In genomic region chr15:89358435-89358754, GRCh38 we compare ENCODE assay signal across 8 cellular contexts. TPM values are rescaled to one million over a fixed set of nuclear protein-coding genes. Genes with fewer than 3 reads are reported as not detected.
DNase-seq lines count a peak whose midpoint lies in the region; ATAC-seq, FAIRE-seq and TF ChIP-seq lines count a peak whose summit lies in the region.

No MANE protein-coding gene starts in this region.

- H3K4me3 Mint-ChIP-seq in stimulated activated effector memory CD8-positive, alpha-beta T cell treated with anti-CD3 and anti-CD28 coated beads, Interleukin-12 subunit alpha, Interleukin-12 subunit beta, amount 100 ng/mL, for 72 hours: peak overlapping the region; percentile 70

- no peak overlapping the region for H3K27ac ChIP-seq in endothelial cell of umbilical vein (ENCODE audit: insufficient read depth, low read depth, low read length)

- TF ChIP-seq CTCF in endothelial cell of umbilical vein (IDR thresholded peaks at IDR 0.05; ENCODE audit: extremely low read depth in 1 of 2, insufficient read depth in 1 of 2, low read depth in 1 of 2, low read length in 2 of 2): no peak

- no peaks in the 10 kb centered on the region for H3K9me3 Mint-ChIP-seq in stimulated activated effector memory CD8-positive, alpha-beta T cell treated with anti-CD3 and anti-CD28 coated beads, Interleukin-12 subunit alpha, Interleukin-12 subunit beta, amount 100 ng/mL, for 72 hours

- no peaks in the 10 kb centered on the region for H3K36me3 ChIP-seq in NT2/D1 (ENCODE audit: insufficient read depth, insufficient read length, low read length)
- no peaks in the 10 kb centered on the region for H3K36me3 ChIP-seq in endothelial cell of umbilical vein (ENCODE audit: control insufficient read depth in 2 of 2, extremely low read depth in 1 of 2, insufficient read depth in 2 of 2, low read length in 2 of 2)

- H3K9ac ChIP-seq in NT2/D1 (ENCODE audit: insufficient read length, low read depth): no peak overlapping the region
- H3K9ac ChIP-seq in endothelial cell of umbilical vein (replicated peaks; ENCODE audit: extremely low read depth, insufficient read depth, low read length): no peak overlapping the region

- no peak for DNase-seq in NT2/D1 (ENCODE audit: low read depth, low spot score)
- no peak for DNase-seq in endothelial cell of umbilical vein (ENCODE audit: low read depth, low spot score)
- DNase-seq in stimulated activated effector memory CD8-positive, alpha-beta T cell treated with anti-CD3 and anti-CD28 coated beads, Interleukin-12 subunit alpha, Interleukin-12 subunit beta, amount 100 ng/mL, for 72 hours (ENCODE audit: low spot score in 2 of 2): no peak
- no peak for DNase-seq in RCC 7860 (ENCODE audit: low spot score)
- no peak for DNase-seq in cerebellum (ENCODE audit: low spot score)
- DNase-seq in AG08396 (ENCODE audit: low spot score): no peak

- BruUV-seq in endothelial cell of umbilical vein (replicated peaks; lab: Mats Ljungman, UMichigan): no TSS peak

- H3K4me1 ChIP-seq in NT2/D1 (ENCODE audit: insufficient read depth, insufficient read length): peaks cover 20% of the 10 kb centered on the region
- H3K4me1 ChIP-seq in endothelial cell of umbilical vein (ENCODE audit: control insufficient read depth, extremely low read depth, insufficient read depth, low read length): no peaks in the 10 kb centered on the region

- no peak overlapping the region for H3K4me2 ChIP-seq in endothelial cell of umbilical vein (ENCODE audit: insufficient read depth, low read length)

- H3K27me3 ChIP-seq in NT2/D1 (ENCODE audit: insufficient read depth, insufficient read length) (peaks cover 90% of the 10 kb centered on the region), endothelial cell of umbilical vein (ENCODE audit: control insufficient read depth in 2 of 2, insufficient read depth in 2 of 2, low read length in 2 of 2) (peaks cover 50 to 62% of the 10 kb centered on the region in 2 experiments)

- no peak for FAIRE-seq in endothelial cell of umbilical vein (lab: Jason Lieb, UNC)
- FAIRE-seq in RCC 7860 (lab: Jason Lieb, UNC): no peak

- no peaks in the 10 kb centered on the region for H3K9me3 ChIP-seq in NT2/D1 (ENCODE audit: insufficient read depth, low read length)
- no peaks in the 10 kb centered on the region for H3K9me3 ChIP-seq in endothelial cell of umbilical vein (replicated peaks; ENCODE audit: control insufficient read depth, insufficient read depth, low read length)

- POLR2A ChIA-PET in endothelial cell of umbilical vein (lab: Charles Lee): no interaction called here

- H4K20me1 ChIP-seq in endothelial cell of umbilical vein (replicated peaks; ENCODE audit: control insufficient read depth, extremely low read depth, insufficient read depth, low read length): no peaks in the 10 kb centered on the region

- peak overlapping the region; percentile 45 for H3K27ac Mint-ChIP-seq in stimulated activated effector memory CD8-positive, alpha-beta T cell treated with anti-CD3 and anti-CD28 coated beads, Interleukin-12 subunit alpha, Interleukin-12 subunit beta, amount 100 ng/mL, for 72 hours

- no peaks in the 10 kb centered on the region for H3K36me3 Mint-ChIP-seq in stimulated activated effector memory CD8-positive, alpha-beta T cell treated with anti-CD3 and anti-CD28 coated beads, Interleukin-12 subunit alpha, Interleukin-12 subunit beta, amount 100 ng/mL, for 72 hours

- dilution Hi-C loops in endothelial cell of umbilical vein (cut with MboI; ENCODE audit: extremely low pct_ligation_motif_present, low sequenced_read_pairs): no loop called here

- intact Hi-C loops in endothelial cell of umbilical vein (cut with micrococcal nuclease): loop anchor here (1.0 to 5.0 kb wide), 5 partner anchors 24 to 199 kb away; partner anchors contain the start of gene POLG

- no peaks in the 10 kb centered on the region for H3K79me2 ChIP-seq in endothelial cell of umbilical vein (ENCODE audit: control insufficient read depth, insufficient read depth, low read length)

- ATAC-seq in GM21360 (IDR thresholded peaks at IDR 0.05; ENCODE audit: unreplicated experiment) (peak; percentile 13), HG03571 (IDR thresholded peaks at IDR 0.05; ENCODE audit: unreplicated experiment) (no peak)
- ATAC-seq in stimulated activated effector memory CD8-positive, alpha-beta T cell treated with anti-CD3 and anti-CD28 coated beads, Interleukin-12 subunit alpha, Interleukin-12 subunit beta, amount 100 ng/mL, for 72 hours: peak; percentile 1

- H3K4me1 Mint-ChIP-seq in stimulated activated effector memory CD8-positive, alpha-beta T cell treated with anti-CD3 and anti-CD28 coated beads, Interleukin-12 subunit alpha, Interleukin-12 subunit beta, amount 100 ng/mL, for 72 hours: peaks cover 27% of the 10 kb centered on the region

- no peak overlapping the region for H2AFZ ChIP-seq in endothelial cell of umbilical vein (ENCODE audit: low read depth, low read length)

- H3K9me1 ChIP-seq in endothelial cell of umbilical vein (replicated peaks; ENCODE audit: control insufficient read depth, extremely low read depth, insufficient read depth, low read length): no peaks in the 10 kb centered on the region

- CTCF ChIA-PET in endothelial cell of umbilical vein (lab: Charles Lee): interaction anchor here (0.6 to 8.0 kb wide), 52 partner anchors 10 to 320 kb away, joined by 3 to 262 read pairs (median 8); partner anchors contain the start of genes POLG, RHCG and TICRR

- H3K4me3 ChIP-seq in NT2/D1 (ENCODE audit: insufficient read length, low read depth) (peak overlapping the region; percentile 39), endothelial cell of umbilical vein (replicated peaks in 1 of 3; ENCODE audit: insufficient read depth in 1 of 3, low read depth in 1 of 3, low read length in 3 of 3) (no peak overlapping the region)

- no peak for TF ChIP-seq POLR2A in endothelial cell of umbilical vein (IDR thresholded peaks at IDR 0.05; ENCODE audit: low read depth, low read length)

TF ChIP-seq in endothelial cell of umbilical vein, 7 proteins besides CTCF, POLR2A, EP300 and RAD21:
- TF ChIP-seq EZH2 (IDR thresholded peaks at IDR 0.05; ENCODE audit: borderline replicate concordance, low read depth, low read length, severe bottlenecking) (peak; percentile 46), GATA2 (IDR thresholded peaks at IDR 0.05; ENCODE audit: insufficient read depth, insufficient read length, low read depth, low read length) (no peak)
TF ChIP-seq in endothelial cell of umbilical vein: peak in this region for 1.

RNA-seq across cellular contexts. Expression of gene POLG, which starts 23.8 kb away (rescaled TPM):
- 77.7 and 79.4 TPM in 2 replicates for total RNA-seq in endothelial cell of umbilical vein
- 33.8 and 36.6 TPM in 2 replicates for polyA plus RNA-seq in endothelial cell of umbilical vein
- polyA plus RNA-seq in endothelial cell of umbilical vein (2011; cell fraction: cytosol; rRNA removed): 24.9 and 27.4 TPM in 2 replicates
- 236 and 246 TPM in 2 replicates for polyA plus RNA-seq in endothelial cell of umbilical vein (2011; cell fraction: nucleus; rRNA removed)
- 53.5 and 54.2 TPM in 2 replicates for polyA plus RNA-seq in endothelial cell of umbilical vein (2012)
- 74.4 and 77.4 TPM in 2 replicates for polyA minus RNA-seq in endothelial cell of umbilical vein
- polyA minus RNA-seq in endothelial cell of umbilical vein (2011; cell fraction: cytosol; rRNA and poly(A)+ RNA removed): 24.2 TPM
- 61.2 and 82.9 TPM in 2 replicates for polyA minus RNA-seq in endothelial cell of umbilical vein (2011; cell fraction: nucleus; rRNA and poly(A)+ RNA removed)
- total RNA-seq in cerebellum: 35.2 TPM
